Comparison of ENCODE assay signal across 1 cellular context in genomic region chr1:37553598-37553926, GRCh38.
TF ChIP-seq lines count a peak whose summit lies in the region.

No MANE protein-coding gene starts in this region.

TF ChIP-seq in IMR-90, 13 proteins besides CTCF, POLR2A, EP300 and RAD21:
- no peak for TF ChIP-seq CEBPB (IDR thresholded peaks at IDR 0.05; ENCODE audit: low read depth, low read length)
- no peak for TF ChIP-seq RCOR1 (IDR thresholded peaks at IDR 0.05; ENCODE audit: insufficient replicate concordance, low read length)
- TF ChIP-seq MAFK (IDR thresholded peaks at IDR 0.05; ENCODE audit: low read depth, low read length): no peak
- no peak for TF ChIP-seq MXI1 (IDR thresholded peaks at IDR 0.05; ENCODE audit: borderline replicate concordance, low read depth, low read length)
- no peak for TF ChIP-seq CHD1 (IDR thresholded peaks at IDR 0.05; ENCODE audit: low read depth, low read length)
